ENCODE assay signal across 30 cellular contexts in genomic region chr3:11517601-11518000, GRCh38.
"Had no signal": no experiment of that assay in that cellular context is flagged by ENCODE, and none has a peak within 500 bp of the region (broad histone marks: within the 10 kb centered on the region; RNA-seq: fewer than 3 reads in every experiment).

No MANE protein-coding gene starts in this region.

- H3K27ac ChIP-seq: coronary artery, skin epidermis, thoracic aorta had no signal

- ATAC-seq: activated CD8-positive, alpha-beta T cell treated with anti-CD3 and anti-CD28 coated beads for 36 hours; activated T-cell treated with anti-CD3 and anti-CD28 coated beads, Interleukin-2, amount 50 U/mL, for 72 hours; effector memory CD8-positive, alpha-beta T cell; left cardiac atrium; left ventricle myocardium superior; naive thymus-derived CD4-positive, alpha-beta T cell; sciatic nerve; stimulated activated naive CD8-positive, alpha-beta T cell treated with anti-CD3 and anti-CD28 coated beads, Interleukin-15, Interleukin-2, amounts not matched to agents 100 U/mL and 50 U/mL, for 24 hours had no signal

- H3K4me3 Mint-ChIP-seq: activated CD4-positive, alpha-beta T cell treated with anti-CD3 and anti-CD28 coated beads, Interleukin-2, amount 10 ng/mL, durations not matched to agents 7 days and 5 days; activated CD8-positive, alpha-beta T cell treated with anti-CD3 and anti-CD28 coated beads for 36 hours; activated naive CD8-positive, alpha-beta T cell; activated T-cell treated with anti-CD3 and anti-CD28 coated beads, Interleukin-2, amount 50 U/mL, for 72 hours; effector memory CD8-positive, alpha-beta T cell; naive thymus-derived CD4-positive, alpha-beta T cell; T-helper 1 cell treated with Interleukin-12 subunit alpha and Interleukin-12 subunit beta and Interleukin-4 antibody, amounts not matched to agents 30 μg/mL and 1 μg/mL, for 36 hours; type B pancreatic cell had no signal

- DNase-seq: activated CD4-positive, alpha-beta T cell treated with anti-CD3 and anti-CD28 coated beads for 1 hour; activated CD4-positive, alpha-beta T cell treated with anti-CD3 and anti-CD28 coated beads, Interleukin-2, amount 10 ng/mL, durations not matched to agents 7 days and 5 days; activated CD8-positive, alpha-beta T cell treated with anti-CD3 and anti-CD28 coated beads for 36 hours; activated effector memory CD4-positive, alpha-beta T cell treated with Interleukin-2 at 50 U/mL for 16 hours; activated naive CD4-positive, alpha-beta T cell treated with Interleukin-2 at 50 U/mL for 16 hours; activated T-cell treated with anti-CD3 and anti-CD28 coated beads, Interleukin-2, amount 50 U/mL, for 72 hours; anterior cingulate cortex; cerebellar nuclear complex; effector memory CD8-positive, alpha-beta T cell; erythroblast; hippocampal formation; left cardiac atrium; left ventricle myocardium superior; mammary epithelial cell; midbrain; naive thymus-derived CD4-positive, alpha-beta T cell; retina; stimulated activated CD4-positive, alpha-beta T cell treated with anti-CD3 and anti-CD28 coated beads, Interleukin-12 subunit alpha, Interleukin-12 subunit beta, amount 100 ng/mL, for 4 hours; stimulated activated CD4-positive, alpha-beta T cell treated with anti-CD3 and anti-CD28 coated beads, Interleukin-4, amount 100 ng/mL, for 1 hour; stimulated activated naive CD8-positive, alpha-beta T cell treated with anti-CD3 and anti-CD28 coated beads, Interleukin-15, Interleukin-2, amounts not matched to agents 100 U/mL and 50 U/mL, for 24 hours; T1000 had no signal

- H3K27ac Mint-ChIP-seq: activated CD4-positive, alpha-beta T cell treated with anti-CD3 and anti-CD28 coated beads, Interleukin-2, amount 10 ng/mL, durations not matched to agents 7 days and 5 days; activated CD8-positive, alpha-beta T cell treated with anti-CD3 and anti-CD28 coated beads for 36 hours; activated naive CD8-positive, alpha-beta T cell; activated T-cell treated with anti-CD3 and anti-CD28 coated beads, Interleukin-2, amount 50 U/mL, for 72 hours; T-helper 1 cell treated with Interleukin-12 subunit alpha and Interleukin-12 subunit beta and Interleukin-4 antibody, amounts not matched to agents 30 μg/mL and 1 μg/mL, for 36 hours; type B pancreatic cell had no signal

- H3K9me3 ChIP-seq: thoracic aorta had no signal

- H3K4me3 ChIP-seq: coronary artery, dorsolateral prefrontal cortex, skin epidermis, thoracic aorta had no signal

- H3K36me3 ChIP-seq: thoracic aorta had no signal

- H3K36me3 Mint-ChIP-seq: type B pancreatic cell had no signal

- H3K27me3 ChIP-seq: dorsolateral prefrontal cortex had no signal

- FAIRE-seq: keratinocyte had no signal

- H3K27me3 Mint-ChIP-seq: activated CD4-positive, alpha-beta T cell treated with anti-CD3 and anti-CD28 coated beads, Interleukin-2, amount 10 ng/mL, durations not matched to agents 7 days and 5 days; activated CD8-positive, alpha-beta T cell treated with anti-CD3 and anti-CD28 coated beads for 36 hours; activated naive CD8-positive, alpha-beta T cell; effector memory CD8-positive, alpha-beta T cell; naive thymus-derived CD4-positive, alpha-beta T cell; type B pancreatic cell had no signal

- H3K9me3 Mint-ChIP-seq: activated CD8-positive, alpha-beta T cell treated with anti-CD3 and anti-CD28 coated beads for 36 hours; activated T-cell treated with anti-CD3 and anti-CD28 coated beads, Interleukin-2, amount 50 U/mL, for 72 hours; effector memory CD8-positive, alpha-beta T cell; T-helper 1 cell treated with Interleukin-12 subunit alpha and Interleukin-12 subunit beta and Interleukin-4 antibody, amounts not matched to agents 30 μg/mL and 1 μg/mL, for 36 hours; type B pancreatic cell had no signal
